19 cellular contexts compared by ENCODE assay signal in genomic region chr10:49082767-49083166, GRCh38. TPM values are rescaled to one million over a fixed set of nuclear protein-coding genes. Genes with fewer than 3 reads are reported as not detected.
DNase-seq lines count a peak whose midpoint lies in the region; ATAC-seq and TF ChIP-seq lines count a peak whose summit lies in the region.
"Had no signal": no experiment of that assay in that cellular context is flagged by ENCODE, and none has a peak within 500 bp of the region (broad histone marks: within the 10 kb centered on the region; RNA-seq: fewer than 3 reads in every experiment).

No MANE protein-coding gene starts in this region.

- POLR2A ChIA-PET in RWPE1 (lab: Yijun Ruan, JAX; ENCODE audit: low non-redundant PET): no interaction called here

- intact Hi-C loops in heart left ventricle (cut with DNase I): loop anchor here in 2 of 10 donors (2.0 to 5.0 kb wide), 2 partner anchors 35 to 74 kb away; partner anchors contain the start of gene VSTM4 (in 1 of the 2)
- intact Hi-C loops in ovary (cut with DNase I): loop anchor here in 3 of 4 donors (5.0 kb wide), 3 partner anchors 35 to 215 kb away; partner anchors contain the start of genes C10orf71 (in 1 of the 3) and VSTM4 (in 1 of the 3)
- intact Hi-C loops in vagina (cut with DNase I): no loop called here

- H3K4me1 ChIP-seq in heart left ventricle (peaks cover 0 to 67% (median 49%) of the 10 kb centered on the region in 12 donors), ovary (ENCODE audit: insufficient read depth) (peaks cover 34% of the 10 kb centered on the region), vagina (peaks cover 55% of the 10 kb centered on the region)
- H3K4me1 ChIP-seq: colonic mucosa had no signal

- ATAC-seq in heart left ventricle (peak; percentile 45 to 84 (median 78)), HG03108 (IDR thresholded peaks at IDR 0.05; ENCODE audit: unreplicated experiment) (no peak)
- ATAC-seq: activated CD8-positive, alpha-beta T cell treated with anti-CD3 and anti-CD28 coated beads, Interleukin-2, amount 10 ng/mL, durations not matched to agents 7 days and 5 days had no signal

- 75 to 84% (median 83%) methylated on average over 2 of the region's 2 CpGs for whole genome bisulfite sequencing in heart left ventricle, 4 donors
- 81 to 86% (median 86%) methylated on average over 2 of the region's 2 CpGs for WGBS in ovary, 3 donors

- H3K27ac ChIP-seq in heart left ventricle (peak overlapping the region in 11 of 12 donors; percentile 14 to 78 (median 37)), ovary (peak overlapping the region; percentile 15 to 51), vagina (peak overlapping the region; percentile 59), RWPE1 (no peak overlapping the region)
- H3K27ac ChIP-seq: 22Rv1, C4-2B, colonic mucosa, psoas muscle had no signal

- TF ChIP-seq CTCF in heart left ventricle (IDR thresholded peaks at IDR 0.05): no peak
- TF ChIP-seq CTCF in ovary (IDR thresholded peaks at IDR 0.05): no peak
- TF ChIP-seq CTCF in vagina (IDR thresholded peaks at IDR 0.05): no peak
- TF ChIP-seq CTCF in GM13977 (IDR thresholded peaks at IDR 0.05; ENCODE audit: extremely low read depth, insufficient read depth, missing control alignments): no peak
- no peak for TF ChIP-seq CTCF in RWPE1 (conservative IDR thresholded peaks at IDR 0.05; ENCODE audit: low read depth)

- H3K27me3 ChIP-seq in heart left ventricle: no peaks in the 10 kb centered on the region
- H3K27me3 ChIP-seq in ovary: no peaks in the 10 kb centered on the region
- H3K27me3 ChIP-seq in vagina: no peaks in the 10 kb centered on the region
- H3K27me3 ChIP-seq: colonic mucosa had no signal

- TF ChIP-seq POLR2A in heart left ventricle (IDR thresholded peaks at IDR 0.05) (no peak), ovary (IDR thresholded peaks at IDR 0.05) (no peak), vagina (IDR thresholded peaks at IDR 0.05) (no peak)

- CTCF ChIA-PET in RWPE1 (lab: Yijun Ruan, JAX): interaction anchor here (0.7 kb wide), 1 partner anchor 266 kb away, joined by 3 read pairs; no protein-coding TSS in a partner anchor

- in situ Hi-C loops in GM13977 (cut with MboI; ENCODE audit: low pct_unique_long_range_greater_than_20kb, low sequenced_read_pairs, unreplicated experiment): no loop called here

- peak; percentile 34 for DNase-seq in NCI-H146 (lab: John Stamatoyannopoulos, UW)
- DNase-seq in NCI-H146 treated with DMSO at 0.1 percent for 48 hours (lab: John Stamatoyannopoulos, UW; ENCODE audit: unreplicated experiment): no peak
- peak in 2 of 5 donors; percentile 54 to 57 for DNase-seq in heart left ventricle
- DNase-seq in ovary: peak in 2 of 5 donors; percentile 28 to 39
- DNase-seq in vagina (ENCODE audit: extremely low spot score in 2 of 2): no peak
- no peak for DNase-seq in GM13977 (ENCODE audit: low spot score)
- DNase-seq in RWPE1 (ENCODE audit: low spot score): no peak
- DNase-seq: activated CD8-positive, alpha-beta T cell treated with anti-CD3 and anti-CD28 coated beads, Interleukin-2, amount 10 ng/mL, durations not matched to agents 7 days and 5 days; colonic mucosa; DMS53; erythroblast; Karpas-422; NCI-H1694 had no signal

- H3K4me3 ChIP-seq in heart left ventricle (no peak overlapping the region), ovary (no peak overlapping the region), vagina (no peak overlapping the region)
- H3K4me3 ChIP-seq: colonic mucosa, psoas muscle had no signal

- H3K36me3 ChIP-seq in heart left ventricle: peaks cover 0 to 26% (median 8%) of the 10 kb centered on the region in 9 donors
- no peaks in the 10 kb centered on the region for H3K36me3 ChIP-seq in ovary
- H3K36me3 ChIP-seq in vagina: peaks cover 0 to 8% of the 10 kb centered on the region in 2 donors
- H3K36me3 ChIP-seq: colonic mucosa had no signal

- peaks cover 0 to 15% (median 9%) of the 10 kb centered on the region in 12 donors for H3K9me3 ChIP-seq in heart left ventricle
- H3K9me3 ChIP-seq in ovary: no peaks in the 10 kb centered on the region
- H3K9me3 ChIP-seq in vagina: no peaks in the 10 kb centered on the region
- H3K9me3 ChIP-seq: colonic mucosa had no signal

- no peak for TF ChIP-seq EP300 in ovary (IDR thresholded peaks at IDR 0.05)

RNA-seq across cellular contexts. Expression of gene VSTM4, which starts 32.6 kb away (rescaled TPM):
- total RNA-seq in heart left ventricle (10 to 100 TPM in 8 of 9 donors, 1 to 10 TPM in 1; 8.6 to 22.1 (median 15.8) TPM), ovary (10 to 100 TPM; 17.3 to 68.9 (median 42.9) TPM), vagina (14.0 TPM)
- polyA plus RNA-seq in heart left ventricle (1 to 10 TPM; 5.6 to 6.9 TPM), ovary (10 to 100 TPM; 28.3 to 57.1 TPM)
- total RNA-seq: activated CD8-positive, alpha-beta T cell treated with anti-CD3 and anti-CD28 coated beads, Interleukin-2, amount 10 ng/mL, durations not matched to agents 7 days and 5 days had no signal

RNA-seq across cellular contexts. Expression of gene FAM170B, which starts 51.1 kb away (rescaled TPM):
- total RNA-seq in heart left ventricle (not detected), ovary (not detected), vagina (not detected)
- polyA plus RNA-seq in heart left ventricle (not detected), ovary (not detected)
- total RNA-seq: activated CD8-positive, alpha-beta T cell treated with anti-CD3 and anti-CD28 coated beads, Interleukin-2, amount 10 ng/mL, durations not matched to agents 7 days and 5 days; colonic mucosa; left cardiac atrium; psoas muscle had no signal
- polyA plus RNA-seq: adipose tissue had no signal
